ENCODE assay signal across 1 cellular context in the genomic region with DNA sequence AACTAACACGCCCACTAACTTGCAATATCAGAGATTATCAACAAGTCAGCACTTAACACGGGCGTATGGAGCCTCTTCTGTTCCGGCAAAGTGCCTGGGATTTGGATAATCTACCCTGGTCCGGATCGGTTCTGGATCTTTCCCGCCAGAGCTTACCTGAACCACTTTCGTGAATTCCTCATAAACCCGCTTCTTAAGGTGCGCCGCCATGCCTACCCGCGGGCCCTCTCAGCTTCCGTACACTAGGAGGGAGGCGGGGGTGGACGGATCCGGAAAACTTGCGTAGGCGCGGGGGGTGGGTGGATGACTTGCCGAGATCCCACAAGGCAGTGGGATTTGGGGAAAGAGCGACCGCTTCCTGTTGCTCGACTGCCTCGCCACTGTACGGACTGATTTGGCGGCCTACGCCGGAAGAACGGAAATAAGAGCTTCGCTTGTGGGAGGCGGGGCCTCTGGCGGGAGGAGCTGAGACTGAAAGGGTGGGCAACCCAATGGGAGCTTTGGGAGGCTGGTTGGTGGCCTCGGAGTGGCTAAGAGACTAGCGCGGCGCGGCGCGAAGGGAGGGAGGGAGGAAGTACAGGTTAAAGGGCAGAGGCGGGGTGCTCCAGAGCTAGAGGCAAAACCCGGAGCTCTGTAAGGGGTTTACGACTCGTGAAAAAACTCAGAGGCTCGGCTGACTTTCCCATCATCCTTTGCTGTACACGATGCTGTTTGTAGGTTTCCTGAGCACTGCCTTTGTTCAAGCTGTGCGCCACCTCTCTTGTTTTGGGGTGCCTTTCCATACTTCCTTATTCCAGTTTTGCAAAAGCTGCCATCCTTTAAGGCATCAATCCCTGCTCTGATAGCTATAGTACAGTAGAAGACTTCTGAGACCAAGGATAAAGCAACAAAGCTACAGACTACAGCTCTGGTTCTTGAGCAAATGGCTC.
A peak's percentile ranks its signal among the peaks of the same experiment; 100 is the strongest.
TF ChIP-seq lines count a peak whose summit lies in the region.

TSS of gene INTS4 (minus strand) at position 235 of the 929 bp plus-strand sequence. CDS start at position 210, 25 bp downstream.

TF ChIP-seq in HepG2, 621 proteins besides CTCF, POLR2A, EP300 and RAD21 (continued from another document and continues in another):
- TF ChIP-seq, protein P1, sequence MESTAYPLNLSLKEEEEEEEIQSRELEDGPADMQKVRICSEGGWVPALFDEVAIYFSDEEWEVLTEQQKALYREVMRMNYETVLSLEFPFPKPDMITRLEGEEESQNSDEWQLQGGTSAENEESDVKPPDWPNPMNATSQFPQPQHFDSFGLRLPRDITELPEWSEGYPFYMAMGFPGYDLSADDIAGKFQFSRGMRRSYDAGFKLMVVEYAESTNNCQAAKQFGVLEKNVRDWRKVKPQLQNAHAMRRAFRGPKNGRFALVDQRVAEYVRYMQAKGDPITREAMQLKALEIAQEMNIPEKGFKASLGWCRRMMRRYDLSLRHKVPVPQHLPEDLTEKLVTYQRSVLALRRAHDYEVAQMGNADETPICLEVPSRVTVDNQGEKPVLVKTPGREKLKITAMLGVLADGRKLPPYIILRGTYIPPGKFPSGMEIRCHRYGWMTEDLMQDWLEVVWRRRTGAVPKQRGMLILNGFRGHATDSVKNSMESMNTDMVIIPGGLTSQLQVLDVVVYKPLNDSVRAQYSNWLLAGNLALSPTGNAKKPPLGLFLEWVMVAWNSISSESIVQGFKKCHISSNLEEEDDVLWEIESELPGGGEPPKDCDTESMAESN (CRISPR knock-in tag; conservative IDR thresholded peaks at IDR 0.05) = peak; percentile 58; the same call in 1 of the 2 replicates
- TF ChIP-seq ZHX1 (CRISPR knock-in tag; IDR thresholded peaks at IDR 0.05; ENCODE audit: low read depth) (peak; percentile 72; the same call in 1 of the 2 replicates), STAT6 (CRISPR knock-in tag; IDR thresholded peaks at IDR 0.05; ENCODE audit: borderline replicate concordance) (peak; percentile 72; the same call in 1 of the 2 replicates), SUZ12 (IDR thresholded peaks at IDR 0.05; ENCODE audit: low read depth, low read length) (0 out of 2 replicates have a peak, but pooled peaks have one; percentile 10), ZNF670 (CRISPR knock-in tag; IDR thresholded peaks at IDR 0.05; ENCODE audit: borderline replicate concordance) (no peak; the same call in 1 of the 2 replicates), BRCA1 (CRISPR knock-in tag; IDR thresholded peaks at IDR 0.05) (no peak), PAXIP1 (CRISPR knock-in tag; conservative IDR thresholded peaks at IDR 0.05) (peak; percentile 66), ZNF263 (CRISPR knock-in tag; IDR thresholded peaks at IDR 0.05) (no peak), NCOA5 (CRISPR knock-in tag; IDR thresholded peaks at IDR 0.05) (no peak), ZFYVE20 (CRISPR knock-in tag; IDR thresholded peaks at IDR 0.05; ENCODE audit: borderline replicate concordance, low read depth) (no peak), NAIF1 (CRISPR knock-in tag; IDR thresholded peaks at IDR 0.05; ENCODE audit: borderline replicate concordance) (peak; percentile 97), ATF1 (CRISPR knock-in tag; IDR thresholded peaks at IDR 0.05) (peak; percentile 82), ETV6 (CRISPR knock-in tag; conservative IDR thresholded peaks at IDR 0.05) (no peak; the same call in 1 of the 2 replicates), ZNF792 (CRISPR knock-in tag; IDR thresholded peaks at IDR 0.05) (peak; percentile 56; the same call in 1 of the 2 replicates), JUNB (CRISPR knock-in tag; IDR thresholded peaks at IDR 0.05; ENCODE audit: borderline replicate concordance) (no peak), ZNF562 (CRISPR knock-in tag; IDR thresholded peaks at IDR 0.05; ENCODE audit: borderline replicate concordance) (no peak), SNAI1 (CRISPR knock-in tag; IDR thresholded peaks at IDR 0.05; ENCODE audit: borderline replicate concordance) (no peak), ZNF788 (CRISPR knock-in tag; IDR thresholded peaks at IDR 0.05; ENCODE audit: borderline replicate concordance) (peak; percentile 80; the same call in 1 of the 2 replicates), ZNF343 (CRISPR knock-in tag; IDR thresholded peaks at IDR 0.05) (no peak), ZBTB39 (CRISPR knock-in tag; IDR thresholded peaks at IDR 0.05) (no peak), ZNF430 (CRISPR knock-in tag; IDR thresholded peaks at IDR 0.05) (peak; percentile 93), BCLAF1 (IDR thresholded peaks at IDR 0.05) (no peak), PRDM15 (CRISPR knock-in tag; IDR thresholded peaks at IDR 0.05) (peak; percentile 99), RNF219 (CRISPR knock-in tag; IDR thresholded peaks at IDR 0.05) (no peak)
